1 cellular context compared by ENCODE assay signal in the genomic region with DNA sequence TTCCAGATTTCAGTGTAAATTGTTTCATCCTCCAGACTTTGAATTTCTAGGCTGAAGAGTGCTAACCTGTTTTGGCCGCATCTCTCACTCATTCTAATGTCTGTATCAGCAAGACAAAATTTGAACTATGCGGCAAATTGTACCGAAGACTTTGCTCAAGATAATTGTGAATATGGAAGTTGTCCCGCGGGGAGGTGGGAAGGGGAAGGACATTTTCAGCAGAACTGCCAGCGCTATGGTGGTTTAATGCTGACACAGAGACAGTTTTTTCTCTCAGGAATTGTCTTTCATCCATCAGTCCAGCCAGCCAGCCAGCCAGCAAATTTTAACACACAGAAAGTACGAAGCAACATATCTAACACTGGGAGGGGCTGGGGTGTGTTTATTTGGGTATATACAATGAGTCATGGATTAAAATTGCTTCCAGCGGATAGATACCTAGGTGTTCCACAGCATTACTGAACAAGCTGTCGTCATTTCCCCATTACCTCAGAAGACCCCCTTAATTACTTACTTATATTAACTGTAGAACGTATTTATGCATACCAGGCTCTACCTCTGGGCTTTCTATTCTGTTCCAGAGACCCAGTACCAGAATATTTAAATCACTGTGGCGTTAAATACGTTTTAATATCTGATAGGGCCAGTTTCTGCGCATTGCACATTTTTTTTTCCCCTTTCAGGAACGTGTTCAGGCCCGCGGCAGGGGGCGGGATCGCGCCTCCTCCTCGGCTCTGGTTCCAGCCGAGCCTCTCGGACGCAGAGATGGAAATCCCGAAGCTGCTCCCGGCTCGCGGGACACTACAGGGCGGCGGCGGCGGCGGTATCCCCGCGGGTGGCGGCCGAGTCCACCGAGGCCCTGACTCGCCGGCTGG.
A peak's percentile ranks its signal among the peaks of the same experiment; 100 is the strongest.
TF ChIP-seq lines count a peak whose summit lies in the region.

TSS of gene ZXDB (plus strand) at position 728 of the 875 bp plus-strand sequence. CDS start at position 766, 38 bp downstream.

TF ChIP-seq in HepG2, 621 proteins besides CTCF, POLR2A, EP300 and RAD21:
- TF ChIP-seq SAP130 (CRISPR knock-in tag; IDR thresholded peaks at IDR 0.05; ENCODE audit: low read depth) = peak; percentile 3; the same call in 1 of the 2 replicates
